Comparison of ENCODE assay signal across 28 cellular contexts in the genomic region with DNA sequence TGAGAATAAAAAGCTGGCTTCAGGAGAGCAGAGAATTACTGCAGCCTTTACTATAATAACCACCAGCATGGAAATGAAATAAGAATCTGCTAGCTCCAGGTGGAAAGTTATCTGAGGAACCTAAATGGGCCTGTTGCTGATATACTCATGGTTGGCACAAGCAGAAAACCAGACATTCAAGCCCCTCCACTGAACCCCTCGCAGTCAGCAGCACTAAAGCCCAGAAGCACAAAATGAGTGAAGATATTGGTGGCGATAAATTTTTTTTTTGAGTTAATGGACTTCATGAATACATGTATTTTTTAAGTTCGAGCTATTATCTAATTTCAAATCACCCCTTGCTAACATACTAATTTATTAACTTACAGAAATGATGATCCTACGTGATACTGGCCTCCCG.
"Had no signal": no experiment of that assay in that cellular context is flagged by ENCODE, and none has a peak within 500 bp of the region (broad histone marks: within the 10 kb centered on the region; RNA-seq: fewer than 3 reads in every experiment).

No MANE protein-coding gene starts in this region.

- H3K4me2 ChIP-seq: neural progenitor cell had no signal

- H3K27ac ChIP-seq: neural progenitor cell, ovary, parathyroid adenoma, psoas muscle, right lobe of liver, sigmoid colon, stomach, thoracic aorta, thyroid gland, transverse colon, upper lobe of right lung, uterus had no signal

- H3K27ac Mint-ChIP-seq: natural killer cell; nephron; neural progenitor cell; progenitor cell of endocrine pancreas; stimulated activated effector memory CD8-positive, alpha-beta T cell treated with anti-CD3 and anti-CD28 coated beads, Interleukin-12 subunit alpha, Interleukin-12 subunit beta, amount 100 ng/mL, for 72 hours; stimulated activated naive B cell treated with anti-CD40 and anti-IgM and Interleukin-4, amounts not matched to agents 10 μg/mL and 1 μg/mL and 100 μg/mL, for 72 hours; stimulated activated naive CD8-positive, alpha-beta T cell treated with anti-CD3 and anti-CD28 coated beads, Interleukin-15, Interleukin-2, amounts not matched to agents 100 ng/mL and 50 ng/mL, for 24 hours; type B pancreatic cell had no signal

- H3K4me3 Mint-ChIP-seq: natural killer cell; nephron; neural progenitor cell; stimulated activated effector memory CD8-positive, alpha-beta T cell treated with anti-CD3 and anti-CD28 coated beads, Interleukin-12 subunit alpha, Interleukin-12 subunit beta, amount 100 ng/mL, for 72 hours; stimulated activated naive B cell treated with anti-CD40 and anti-IgM and Interleukin-4, amounts not matched to agents 10 μg/mL and 1 μg/mL and 100 μg/mL, for 72 hours; stimulated activated naive CD8-positive, alpha-beta T cell treated with anti-CD3 and anti-CD28 coated beads, Interleukin-15, Interleukin-2, amounts not matched to agents 100 ng/mL and 50 ng/mL, for 24 hours; type B pancreatic cell had no signal

- H3K9me3 ChIP-seq: ovary, psoas muscle, right lobe of liver, sigmoid colon, stomach, thoracic aorta, thyroid gland, transverse colon, upper lobe of right lung, uterus had no signal

- H3K9me3 Mint-ChIP-seq: natural killer cell; nephron; neural progenitor cell; stimulated activated effector memory CD8-positive, alpha-beta T cell treated with anti-CD3 and anti-CD28 coated beads, Interleukin-12 subunit alpha, Interleukin-12 subunit beta, amount 100 ng/mL, for 72 hours; stimulated activated naive B cell treated with anti-CD40 and anti-IgM and Interleukin-4, amounts not matched to agents 10 μg/mL and 1 μg/mL and 100 μg/mL, for 72 hours; stimulated activated naive CD8-positive, alpha-beta T cell treated with anti-CD3 and anti-CD28 coated beads, Interleukin-15, Interleukin-2, amounts not matched to agents 100 ng/mL and 50 ng/mL, for 24 hours; type B pancreatic cell had no signal

- H3K4me3 ChIP-seq: neural progenitor cell, ovary, psoas muscle, right lobe of liver, sigmoid colon, stomach, thoracic aorta, thyroid gland, transverse colon, upper lobe of right lung, uterus had no signal

- H3K36me3 ChIP-seq: neural progenitor cell, ovary, right lobe of liver, sigmoid colon, stomach, thoracic aorta, thyroid gland, transverse colon, upper lobe of right lung, uterus had no signal

- H3K27me3 Mint-ChIP-seq: progenitor cell of endocrine pancreas; stimulated activated naive B cell treated with anti-CD40 and anti-IgM and Interleukin-4, amounts not matched to agents 10 μg/mL and 1 μg/mL and 100 μg/mL, for 72 hours; type B pancreatic cell had no signal

- H2AFZ ChIP-seq: neural progenitor cell, parathyroid adenoma had no signal

- ATAC-seq: natural killer cell; psoas muscle; right cardiac atrium; right lobe of liver; stimulated activated effector memory CD8-positive, alpha-beta T cell treated with anti-CD3 and anti-CD28 coated beads, Interleukin-12 subunit alpha, Interleukin-12 subunit beta, amount 100 ng/mL, for 72 hours; stimulated activated naive B cell treated with anti-CD40 and anti-IgM and Interleukin-4, amounts not matched to agents 10 μg/mL and 1 μg/mL and 100 μg/mL, for 72 hours; upper lobe of right lung had no signal

- H3K79me2 ChIP-seq: parathyroid adenoma had no signal

- DNase-seq: natural killer cell; occipital lobe; ovary; posterior cingulate gyrus; psoas muscle; right cardiac atrium; right lobe of liver; sigmoid colon; small intestine; stimulated activated CD4-positive, alpha-beta T cell treated with anti-CD3 and anti-CD28 coated beads, Interleukin-15, amount 100 ng/mL, for 24 hours; stimulated activated CD4-positive, alpha-beta T cell treated with anti-CD3 and anti-CD28 coated beads, Interleukin-2, amount 100 ng/mL, for 24 hours; stimulated activated CD4-positive, alpha-beta T cell treated with anti-CD3 and anti-CD28 coated beads, Interleukin-2, amount 100 ng/mL, for 48 hours; stimulated activated CD4-positive, alpha-beta T cell treated with anti-CD3 and anti-CD28 coated beads, Interleukin-4, amount 100 ng/mL, for 24 hours; stimulated activated naive B cell treated with anti-CD40 and anti-IgM and Interleukin-4, amounts not matched to agents 10 μg/mL and 1 μg/mL and 100 μg/mL, for 72 hours; stimulated activated naive CD4-positive, alpha-beta T cell treated with Interleukin-2 at 50 U/mL for 16 hours; stomach; thyroid gland; transverse colon; upper lobe of right lung; uterus had no signal

- H3K27me3 ChIP-seq: neural progenitor cell, ovary, right lobe of liver, sigmoid colon, stomach, thyroid gland, transverse colon, upper lobe of right lung, uterus had no signal

- H3K4me1 Mint-ChIP-seq: natural killer cell; neural progenitor cell; stimulated activated effector memory CD8-positive, alpha-beta T cell treated with anti-CD3 and anti-CD28 coated beads, Interleukin-12 subunit alpha, Interleukin-12 subunit beta, amount 100 ng/mL, for 72 hours; stimulated activated naive B cell treated with anti-CD40 and anti-IgM and Interleukin-4, amounts not matched to agents 10 μg/mL and 1 μg/mL and 100 μg/mL, for 72 hours had no signal

- H3K4me1 ChIP-seq: neural progenitor cell, parathyroid adenoma, psoas muscle, right lobe of liver, sigmoid colon, stomach, thyroid gland, transverse colon, upper lobe of right lung, uterus had no signal

- H3K36me3 Mint-ChIP-seq: natural killer cell; neural progenitor cell; stimulated activated effector memory CD8-positive, alpha-beta T cell treated with anti-CD3 and anti-CD28 coated beads, Interleukin-12 subunit alpha, Interleukin-12 subunit beta, amount 100 ng/mL, for 72 hours; stimulated activated naive B cell treated with anti-CD40 and anti-IgM and Interleukin-4, amounts not matched to agents 10 μg/mL and 1 μg/mL and 100 μg/mL, for 72 hours; type B pancreatic cell had no signal
